ENCODE assay signal across 7 cellular contexts in genomic region chr9:12775373-12775962, GRCh38. TPM values are rescaled to one million over a fixed set of nuclear protein-coding genes. Genes with fewer than 3 reads are reported as not detected.
A peak's percentile ranks its signal among the peaks of the same experiment; 100 is the strongest.
DNase-seq lines count a peak whose midpoint lies in the region; ATAC-seq and TF ChIP-seq lines count a peak whose summit lies in the region.

No MANE protein-coding gene starts in this region.

- H3K9me3 Mint-ChIP-seq in type B pancreatic cell = no peaks in the 10 kb centered on the region

- ATAC-seq in GM19035 (IDR thresholded peaks at IDR 0.05; ENCODE audit: unreplicated experiment) (peak; percentile 12), lower lobe of right lung (peak; percentile 27 to 66)

- H3K27ac Mint-ChIP-seq in type B pancreatic cell = peak overlapping the region; percentile 89

- peaks cover 6% of the 10 kb centered on the region for H3K27me3 ChIP-seq in lower lobe of right lung (ENCODE audit: low read depth)

- no peak for TF ChIP-seq CTCF in lower lobe of right lung (IDR thresholded peaks at IDR 0.05)
- TF ChIP-seq CTCF in type B pancreatic cell (conservative IDR thresholded peaks at IDR 0.05) = no peak

- no peaks in the 10 kb centered on the region for H3K4me1 ChIP-seq in lower lobe of right lung

- H3K9me3 ChIP-seq in lower lobe of right lung = no peaks in the 10 kb centered on the region

- DNase-seq in NCI-H1092 treated with DMSO at 0.1 percent for 48 hours (lab: John Stamatoyannopoulos, UW) (peak; percentile 85), cerebellum (ENCODE audit: low spot score) (peak; percentile 41), lower lobe of right lung (peak; percentile 42), type B pancreatic cell (ENCODE audit: extremely low spot score, unreplicated experiment) (no peak), 8988T (no peak), NCI-H2107 treated with DMSO at 0.1 percent for 48 hours (lab: John Stamatoyannopoulos, UW; ENCODE audit: unreplicated experiment) (no peak)

- H3K4me1 Mint-ChIP-seq in type B pancreatic cell (ENCODE audit: unreplicated experiment) = peaks cover 7% of the 10 kb centered on the region

- no peaks in the 10 kb centered on the region for H3K36me3 ChIP-seq in lower lobe of right lung

- H3K36me3 Mint-ChIP-seq in type B pancreatic cell = peaks cover 7% of the 10 kb centered on the region

- no peaks in the 10 kb centered on the region for H3K27me3 Mint-ChIP-seq in type B pancreatic cell

- intact Hi-C loops in lower lobe of right lung (cut with DNase I) = no loop called here

- H3K27ac ChIP-seq in lower lobe of right lung = peak overlapping the region; percentile 88

- H3K4me3 Mint-ChIP-seq in type B pancreatic cell = peak overlapping the region; percentile 96

- H3K4me3 ChIP-seq in lower lobe of right lung = peak overlapping the region; percentile 76

RNA-seq across cellular contexts. Expression of gene LURAP1L, which starts 0.6 kb away (rescaled TPM):
- total RNA-seq in cerebellum = 13.3 TPM
- 29.2 TPM for total RNA-seq in lower lobe of right lung
- total RNA-seq in type B pancreatic cell (ENCODE audit: low replicate concordance) = 8.7 and 15.9 TPM in 2 replicates

Comparison
In these comparisons a context has a peak if more than half of its experiments do, and no peak if none do; other contexts are left out.
1. DNase-seq: peak in NCI-H1092 treated with DMSO at 0.1 percent for 48 hours (single experiment), cerebellum (single experiment) and lower lobe of right lung (single experiment); none in type B pancreatic cell (single experiment), 8988T (single experiment) and NCI-H2107 treated with DMSO at 0.1 percent for 48 hours (single experiment).